24 cellular contexts compared by ENCODE assay signal in genomic region chr13:31614073-31614472, GRCh38.
"Had no signal": no experiment of that assay in that cellular context is flagged by ENCODE, and none has a peak within 500 bp of the region (broad histone marks: within the 10 kb centered on the region; RNA-seq: fewer than 3 reads in every experiment).

No MANE protein-coding gene starts in this region.

- H3K79me2 ChIP-seq: parathyroid adenoma had no signal

- H3K4me3 ChIP-seq: neural progenitor cell, ovary, psoas muscle, right lobe of liver, sigmoid colon, stomach, thoracic aorta, thyroid gland, tibial nerve, upper lobe of left lung, uterus had no signal

- H3K27me3 ChIP-seq: neural progenitor cell, ovary, right lobe of liver, sigmoid colon, stomach, thyroid gland, tibial nerve, upper lobe of left lung, uterus had no signal

- H3K9ac ChIP-seq: neural progenitor cell, parathyroid adenoma had no signal

- H2AFZ ChIP-seq: neural progenitor cell, parathyroid adenoma had no signal

- H3K27ac ChIP-seq: neural progenitor cell, ovary, parathyroid adenoma, psoas muscle, right lobe of liver, sigmoid colon, stomach, thoracic aorta, thyroid gland, tibial nerve, upper lobe of left lung, uterus had no signal

- DNase-seq: natural killer cell; occipital lobe; ovary; posterior cingulate gyrus; psoas muscle; right cardiac atrium; right lobe of liver; sigmoid colon; small intestine; stimulated activated CD4-positive, alpha-beta T cell treated with anti-CD3 and anti-CD28 coated beads, Interleukin-15, amount 100 ng/mL, for 24 hours; stimulated activated CD4-positive, alpha-beta T cell treated with anti-CD3 and anti-CD28 coated beads, Interleukin-2, amount 100 ng/mL, for 24 hours; stimulated activated CD4-positive, alpha-beta T cell treated with anti-CD3 and anti-CD28 coated beads, Interleukin-2, amount 100 ng/mL, for 48 hours; stimulated activated CD4-positive, alpha-beta T cell treated with anti-CD3 and anti-CD28 coated beads, Interleukin-4, amount 100 ng/mL, for 24 hours; stimulated activated naive B cell treated with anti-CD40 and anti-IgM and Interleukin-4, amounts not matched to agents 10 μg/mL and 1 μg/mL and 100 μg/mL, for 72 hours; stimulated activated naive CD4-positive, alpha-beta T cell treated with Interleukin-2 at 50 U/mL for 16 hours; stomach; thyroid gland; trophoblast cell; upper lobe of left lung; uterus had no signal

- H3K4me2 ChIP-seq: neural progenitor cell had no signal

- H3K36me3 ChIP-seq: neural progenitor cell, ovary, right lobe of liver, sigmoid colon, stomach, thoracic aorta, thyroid gland, tibial nerve, upper lobe of left lung, uterus had no signal

- H3K4me1 ChIP-seq: neural progenitor cell, parathyroid adenoma, psoas muscle, right lobe of liver, sigmoid colon, stomach, thyroid gland, tibial nerve, upper lobe of left lung, uterus had no signal

- H3K9me3 ChIP-seq: ovary, psoas muscle, right lobe of liver, thoracic aorta, thyroid gland, uterus had no signal
